Comparison of ENCODE assay signal across 30 cellular contexts in genomic region chr20:32230707-32231106, GRCh38. TPM values are rescaled to one million over a fixed set of nuclear protein-coding genes. Genes with fewer than 3 reads are reported as not detected.
DNase-seq lines count a peak whose midpoint lies in the region; ATAC-seq and TF ChIP-seq lines count a peak whose summit lies in the region.
"Had no signal": no experiment of that assay in that cellular context is flagged by ENCODE, and none has a peak within 500 bp of the region (broad histone marks: within the 10 kb centered on the region; RNA-seq: fewer than 3 reads in every experiment).

No MANE protein-coding gene starts in this region.

- H3K4me1 Mint-ChIP-seq in activated CD4-positive, alpha-beta T cell treated with anti-CD3 and anti-CD28 coated beads, Interleukin-2, amount 10 ng/mL, durations not matched to agents 24 days and 14 days, result peaks cover 30% of the 10 kb centered on the region
- peaks cover 21 to 41% (median 31%) of the 10 kb centered on the region in 4 donors for H3K4me1 Mint-ChIP-seq in CD4-positive, alpha-beta memory T cell
- peaks cover 37% of the 10 kb centered on the region for H3K4me1 Mint-ChIP-seq in activated T-helper 2 cell treated with anti-CD3 and anti-CD28 coated beads, Interferon-gamma antibody, Interleukin-2, Interleukin-4, amounts not matched to agents 10 μg/mL and 5 μg/mL and 100 μg/mL, durations not matched to agents 14 hours and 24 hours and 36 hours (ENCODE audit: low read depth)
- peaks cover 3% of the 10 kb centered on the region for H3K4me1 Mint-ChIP-seq in nephron progenitor cell

- intact Hi-C loops in activated CD4-positive, alpha-beta T cell treated with anti-CD3 and anti-CD28 coated beads, Interleukin-2, amount 10 ng/mL, durations not matched to agents 24 days and 14 days (cut with micrococcal nuclease), result loop anchor here (1.0 kb wide), 1 partner anchor 7 kb away; no protein-coding TSS in a partner anchor
- intact Hi-C loops in CD4-positive, alpha-beta memory T cell (cut with micrococcal nuclease), result no loop called here
- intact Hi-C loops in activated T-helper 2 cell treated with anti-CD3 and anti-CD28 coated beads, Interferon-gamma antibody, Interleukin-2, Interleukin-4, amounts not matched to agents 10 μg/mL and 5 μg/mL and 100 μg/mL, durations not matched to agents 14 hours and 24 hours and 36 hours (cut with micrococcal nuclease), result loop anchor here (5.0 kb wide), 1 partner anchor 127 kb away; the partner anchor contains the start of gene ASXL1

- TF ChIP-seq CTCF in nephron progenitor cell (IDR thresholded peaks at IDR 0.05), result no peak

- H3K4me3 ChIP-seq in CD4-positive, alpha-beta memory T cell (ENCODE audit: low read length in 2 of 2), result no peak overlapping the region
- H3K4me3 ChIP-seq: colonic mucosa, heart right ventricle, PC-9, prostate gland, sigmoid colon, thoracic aorta had no signal

- H3K27ac Mint-ChIP-seq in activated CD4-positive, alpha-beta T cell treated with anti-CD3 and anti-CD28 coated beads, Interleukin-2, amount 10 ng/mL, durations not matched to agents 24 days and 14 days, result peak overlapping the region; percentile 65
- peak overlapping the region in 6 of 7 donors; percentile 26 to 99 (median 86) for H3K27ac Mint-ChIP-seq in CD4-positive, alpha-beta memory T cell
- H3K27ac Mint-ChIP-seq in activated T-helper 2 cell treated with anti-CD3 and anti-CD28 coated beads, Interferon-gamma antibody, Interleukin-2, Interleukin-4, amounts not matched to agents 10 μg/mL and 5 μg/mL and 100 μg/mL, durations not matched to agents 14 hours and 24 hours and 36 hours, result peak overlapping the region; percentile 97
- H3K27ac Mint-ChIP-seq in nephron progenitor cell, result peak overlapping the region; percentile 82

- H3K4me1 ChIP-seq in CD4-positive, alpha-beta memory T cell (ENCODE audit: insufficient read depth, low read length), result peaks cover 22% of the 10 kb centered on the region
- H3K4me1 ChIP-seq: sigmoid colon had no signal

- no peak overlapping the region for H3K4me3 Mint-ChIP-seq in activated CD4-positive, alpha-beta T cell treated with anti-CD3 and anti-CD28 coated beads, Interleukin-2, amount 10 ng/mL, durations not matched to agents 24 days and 14 days
- no peak overlapping the region for H3K4me3 Mint-ChIP-seq in CD4-positive, alpha-beta memory T cell
- H3K4me3 Mint-ChIP-seq in activated T-helper 2 cell treated with anti-CD3 and anti-CD28 coated beads, Interferon-gamma antibody, Interleukin-2, Interleukin-4, amounts not matched to agents 10 μg/mL and 5 μg/mL and 100 μg/mL, durations not matched to agents 14 hours and 24 hours and 36 hours (ENCODE audit: low read depth), result no peak overlapping the region
- no peak overlapping the region for H3K4me3 Mint-ChIP-seq in nephron progenitor cell
- H3K4me3 Mint-ChIP-seq: activated CD4-positive, alpha-beta T cell treated with anti-CD3 and anti-CD28 coated beads, Interleukin-2, amount 10 ng/mL, durations not matched to agents 7 days and 5 days; effector memory CD8-positive, alpha-beta T cell had no signal

- no peaks in the 10 kb centered on the region for H3K27me3 ChIP-seq in CD4-positive, alpha-beta memory T cell (ENCODE audit: insufficient read depth, low read length)
- H3K27me3 ChIP-seq: colonic mucosa, heart right ventricle, sigmoid colon had no signal

- no peaks in the 10 kb centered on the region for H3K27me3 Mint-ChIP-seq in activated CD4-positive, alpha-beta T cell treated with anti-CD3 and anti-CD28 coated beads, Interleukin-2, amount 10 ng/mL, durations not matched to agents 24 days and 14 days
- H3K27me3 Mint-ChIP-seq in CD4-positive, alpha-beta memory T cell, result no peaks in the 10 kb centered on the region
- H3K27me3 Mint-ChIP-seq in activated T-helper 2 cell treated with anti-CD3 and anti-CD28 coated beads, Interferon-gamma antibody, Interleukin-2, Interleukin-4, amounts not matched to agents 10 μg/mL and 5 μg/mL and 100 μg/mL, durations not matched to agents 14 hours and 24 hours and 36 hours (ENCODE audit: low read depth), result no peaks in the 10 kb centered on the region
- H3K27me3 Mint-ChIP-seq in nephron progenitor cell (ENCODE audit: low read depth, poor library complexity), result peaks cover 3% of the 10 kb centered on the region
- H3K27me3 Mint-ChIP-seq: activated CD4-positive, alpha-beta T cell treated with anti-CD3 and anti-CD28 coated beads, Interleukin-2, amount 10 ng/mL, durations not matched to agents 7 days and 5 days; effector memory CD8-positive, alpha-beta T cell had no signal

- peaks cover 45% of the 10 kb centered on the region for H3K36me3 ChIP-seq in CD4-positive, alpha-beta memory T cell (ENCODE audit: insufficient read depth, low read length)
- H3K36me3 ChIP-seq: colonic mucosa had no signal

- no peak for DNase-seq in activated CD4-positive, alpha-beta T cell treated with anti-CD3 and anti-CD28 coated beads, Interleukin-2, amount 10 ng/mL, durations not matched to agents 24 days and 14 days
- no peak for DNase-seq in activated CD4-positive, alpha-beta T cell treated with anti-CD3 and anti-CD28 coated beads for 4 hours
- DNase-seq in CD4-positive, alpha-beta memory T cell, result no peak
- DNase-seq in activated T-helper 2 cell treated with anti-CD3 and anti-CD28 coated beads, Interferon-gamma antibody, Interleukin-2, Interleukin-4, amounts not matched to agents 10 μg/mL and 5 μg/mL and 100 μg/mL, durations not matched to agents 14 hours and 24 hours and 36 hours (ENCODE audit: low spot score), result no peak
- DNase-seq in nephron progenitor cell, result no peak
- DNase-seq in cortex of kidney (lab: John Stamatoyannopoulos, UW), result no peak
- DNase-seq: activated CD4-positive, alpha-beta T cell treated with anti-CD3 and anti-CD28 coated beads, Interleukin-2, amount 10 ng/mL, durations not matched to agents 7 days and 5 days; activated gamma-delta T cell; anterior cingulate cortex; colonic mucosa; effector memory CD8-positive, alpha-beta T cell; foreskin fibroblast; heart right ventricle; mammary epithelial cell; NCI-H1105 treated with DMSO at 0.1 percent for 48 hours; NCI-H2029; NCI-H524 treated with DMSO at 0.1 percent for 48 hours; NK-92 treated with Interleukin-12 subunit alpha and Interleukin-12 subunit beta, amount 100 ng/mL, for 24 hours; PC-9; sigmoid colon; stimulated activated CD4-positive, alpha-beta T cell treated with anti-CD3 and anti-CD28 coated beads, Interleukin-4, amount 100 ng/mL, for 4 hours; stimulated activated naive CD4-positive, alpha-beta T cell; T-helper 9 cell had no signal

- no peak overlapping the region for H3K27ac ChIP-seq in CD4-positive, alpha-beta memory T cell (ENCODE audit: low read depth, low read length)
- H3K27ac ChIP-seq: colonic mucosa, PC-9, prostate gland, sigmoid colon, thoracic aorta, VCaP had no signal

- CTCF ChIA-PET in CD4-positive, alpha-beta memory T cell (lab: Charles Lee; ENCODE audit: partially characterized antibody), result no interaction called here

- ATAC-seq in GM21447 (IDR thresholded peaks at IDR 0.05; ENCODE audit: unreplicated experiment) (no peak), GM18858 (IDR thresholded peaks at IDR 0.05; ENCODE audit: unreplicated experiment) (no peak)
- ATAC-seq: effector memory CD8-positive, alpha-beta T cell; esophagus mucosa; heart right ventricle; Right ventricle myocardium inferior had no signal

- no peaks in the 10 kb centered on the region for H3K9me3 ChIP-seq in CD4-positive, alpha-beta memory T cell (ENCODE audit: control insufficient read depth in 1 of 2, low read length in 2 of 2)
- H3K9me3 ChIP-seq: colonic mucosa, heart right ventricle, prostate gland, sigmoid colon, thoracic aorta had no signal

- H3K9me3 Mint-ChIP-seq in activated CD4-positive, alpha-beta T cell treated with anti-CD3 and anti-CD28 coated beads, Interleukin-2, amount 10 ng/mL, durations not matched to agents 24 days and 14 days, result no peaks in the 10 kb centered on the region
- H3K9me3 Mint-ChIP-seq in CD4-positive, alpha-beta memory T cell, result no peaks in the 10 kb centered on the region
- H3K9me3 Mint-ChIP-seq in activated T-helper 2 cell treated with anti-CD3 and anti-CD28 coated beads, Interferon-gamma antibody, Interleukin-2, Interleukin-4, amounts not matched to agents 10 μg/mL and 5 μg/mL and 100 μg/mL, durations not matched to agents 14 hours and 24 hours and 36 hours, result no peaks in the 10 kb centered on the region
- no peaks in the 10 kb centered on the region for H3K9me3 Mint-ChIP-seq in nephron progenitor cell
- H3K9me3 Mint-ChIP-seq: activated CD4-positive, alpha-beta T cell treated with anti-CD3 and anti-CD28 coated beads, Interleukin-2, amount 10 ng/mL, durations not matched to agents 7 days and 5 days; effector memory CD8-positive, alpha-beta T cell had no signal

- H3K36me3 Mint-ChIP-seq in activated CD4-positive, alpha-beta T cell treated with anti-CD3 and anti-CD28 coated beads, Interleukin-2, amount 10 ng/mL, durations not matched to agents 24 days and 14 days (ENCODE audit: low read depth), result peaks cover 76% of the 10 kb centered on the region
- H3K36me3 Mint-ChIP-seq in CD4-positive, alpha-beta memory T cell, result peaks cover 43 to 71% of the 10 kb centered on the region in 2 donors
- H3K36me3 Mint-ChIP-seq in activated T-helper 2 cell treated with anti-CD3 and anti-CD28 coated beads, Interferon-gamma antibody, Interleukin-2, Interleukin-4, amounts not matched to agents 10 μg/mL and 5 μg/mL and 100 μg/mL, durations not matched to agents 14 hours and 24 hours and 36 hours (ENCODE audit: low read depth), result peaks cover 85% of the 10 kb centered on the region
- peaks cover 67% of the 10 kb centered on the region for H3K36me3 Mint-ChIP-seq in nephron progenitor cell (ENCODE audit: low read depth)

- POLR2A ChIA-PET in CD4-positive, alpha-beta memory T cell (lab: Charles Lee; ENCODE audit: partially characterized antibody), result no interaction called here

RNA-seq across cellular contexts. Expression of gene POFUT1, which starts 23.0 kb away (rescaled TPM):
- 65.7 and 68.1 TPM in 2 replicates for total RNA-seq in activated CD4-positive, alpha-beta T cell treated with anti-CD3 and anti-CD28 coated beads, Interleukin-2, amount 10 ng/mL, durations not matched to agents 24 days and 14 days
- 10 to 100 TPM; 19.7 to 20.8 TPM for total RNA-seq in CD4-positive, alpha-beta memory T cell
- 10 to 100 TPM; 13.0 to 17.8 TPM for polyA plus RNA-seq in CD4-positive, alpha-beta memory T cell
- total RNA-seq in activated T-helper 2 cell treated with anti-CD3 and anti-CD28 coated beads, Interferon-gamma antibody, Interleukin-2, Interleukin-4, amounts not matched to agents 10 μg/mL and 5 μg/mL and 100 μg/mL, durations not matched to agents 14 hours and 24 hours and 36 hours, result 67.4 and 68.8 TPM in 2 replicates

RNA-seq across cellular contexts. Expression of gene PLAGL2, which starts 23.2 kb away (rescaled TPM):
- total RNA-seq in activated CD4-positive, alpha-beta T cell treated with anti-CD3 and anti-CD28 coated beads, Interleukin-2, amount 10 ng/mL, durations not matched to agents 24 days and 14 days, result 119 and 120 TPM in 2 replicates
- total RNA-seq in CD4-positive, alpha-beta memory T cell, result 10 to 100 TPM; 18.7 to 20.7 TPM
- 1 to 10 TPM; 1.1 to 5.3 TPM for polyA plus RNA-seq in CD4-positive, alpha-beta memory T cell
- total RNA-seq in activated T-helper 2 cell treated with anti-CD3 and anti-CD28 coated beads, Interferon-gamma antibody, Interleukin-2, Interleukin-4, amounts not matched to agents 10 μg/mL and 5 μg/mL and 100 μg/mL, durations not matched to agents 14 hours and 24 hours and 36 hours, result 125 and 126 TPM in 2 replicates

RNA-seq across cellular contexts. Expression of gene KIF3B, which starts 46.7 kb away (rescaled TPM):
- 34.7 and 35.5 TPM in 2 replicates for total RNA-seq in activated CD4-positive, alpha-beta T cell treated with anti-CD3 and anti-CD28 coated beads, Interleukin-2, amount 10 ng/mL, durations not matched to agents 24 days and 14 days
- total RNA-seq in CD4-positive, alpha-beta memory T cell, result 10 to 100 TPM; 14.2 to 14.5 TPM
- 1 to 10 TPM; 1.6 to 5.2 TPM for polyA plus RNA-seq in CD4-positive, alpha-beta memory T cell
- 40.6 and 42.2 TPM in 2 replicates for total RNA-seq in activated T-helper 2 cell treated with anti-CD3 and anti-CD28 coated beads, Interferon-gamma antibody, Interleukin-2, Interleukin-4, amounts not matched to agents 10 μg/mL and 5 μg/mL and 100 μg/mL, durations not matched to agents 14 hours and 24 hours and 36 hours
